Comparison of ENCODE assay signal across 20 cellular contexts in genomic region chr7:37385787-37386186, GRCh38.
DNase-seq lines count a peak whose midpoint lies in the region; ATAC-seq, FAIRE-seq and TF ChIP-seq lines count a peak whose summit lies in the region.
"Had no signal": no experiment of that assay in that cellular context is flagged by ENCODE, and none has a peak within 500 bp of the region (broad histone marks: within the 10 kb centered on the region; RNA-seq: fewer than 3 reads in every experiment).

No MANE protein-coding gene starts in this region.

- H3K27me3 Mint-ChIP-seq in T-helper 17 cell = no peaks in the 10 kb centered on the region
- H3K27me3 Mint-ChIP-seq in natural killer cell treated with Interleukin-12 subunit alpha and Interleukin-12 subunit beta and Interleukin-15 and Interleukin-18, amount 100 ng/mL, for 72 hours = no peaks in the 10 kb centered on the region
- H3K27me3 Mint-ChIP-seq: activated naive CD8-positive, alpha-beta T cell had no signal

- no peak for TF ChIP-seq POLR2A in GM12891 (IDR thresholded peaks at IDR 0.05; ENCODE audit: low read depth, low read length)

- no peak overlapping the region for H2AFZ ChIP-seq in SK-N-SH (ENCODE audit: low read depth)

- no peaks in the 10 kb centered on the region for H3K27me3 ChIP-seq in skeletal muscle tissue (ENCODE audit: control insufficient read depth in 3 of 3, insufficient read depth in 3 of 3, low read length in 3 of 3)
- H3K27me3 ChIP-seq in SK-N-SH (ENCODE audit: insufficient read depth) = no peaks in the 10 kb centered on the region
- H3K27me3 ChIP-seq: Peyer's patch, thyroid gland had no signal

- no peak for TF ChIP-seq EP300 in SK-N-SH (IDR thresholded peaks at IDR 0.05; ENCODE audit: borderline replicate concordance in 1 of 2, low read depth in 1 of 2, low read length in 1 of 2)

- FAIRE-seq in GM12891 (lab: Jason Lieb, UNC) = no peak
- FAIRE-seq: bronchial epithelial cell, H1, K562, keratinocyte had no signal

- POLR2A ChIA-PET in SK-N-SH (lab: Yijun Ruan, JAX) = no interaction called here

- H3F3A ChIP-seq in SK-N-SH (replicated peaks; ENCODE audit: insufficient read depth) = no peaks in the 10 kb centered on the region

- H3K27ac Mint-ChIP-seq in T-helper 17 cell = peak overlapping the region; percentile 3
- no peak overlapping the region for H3K27ac Mint-ChIP-seq in natural killer cell treated with Interleukin-12 subunit alpha and Interleukin-12 subunit beta and Interleukin-15 and Interleukin-18, amount 100 ng/mL, for 72 hours
- H3K27ac Mint-ChIP-seq: activated CD8-positive, alpha-beta T cell treated with anti-CD3 and anti-CD28 coated beads, Interleukin-2, amount 10 ng/mL, durations not matched to agents 7 days and 5 days; activated naive CD8-positive, alpha-beta T cell had no signal

- CTCF ChIA-PET in SK-N-SH (lab: Yijun Ruan, JAX) = interaction anchor here (0.8 to 1.1 kb wide), 3 partner anchors 26 to 178 kb away, joined by 3 read pairs; partner anchors contain the start of gene ELMO1

- H3K4me3 Mint-ChIP-seq in T-helper 17 cell = no peak overlapping the region
- no peak overlapping the region for H3K4me3 Mint-ChIP-seq in natural killer cell treated with Interleukin-12 subunit alpha and Interleukin-12 subunit beta and Interleukin-15 and Interleukin-18, amount 100 ng/mL, for 72 hours
- H3K4me3 Mint-ChIP-seq: activated CD8-positive, alpha-beta T cell treated with anti-CD3 and anti-CD28 coated beads, Interleukin-2, amount 10 ng/mL, durations not matched to agents 7 days and 5 days; activated naive CD8-positive, alpha-beta T cell had no signal

- no peaks in the 10 kb centered on the region for H3K79me2 ChIP-seq in SK-N-SH (ENCODE audit: insufficient read depth)

- peaks cover 2 to 14% (median 10%) of the 10 kb centered on the region in 3 donors for H3K4me1 ChIP-seq in skeletal muscle tissue (ENCODE audit: control insufficient read depth in 3 of 3, insufficient read depth in 3 of 3, low read length in 3 of 3)
- peaks cover 0 to 6% of the 10 kb centered on the region in 2 experiments; a peak in 2 of 4 replicates for H3K4me1 ChIP-seq in SK-N-SH (ENCODE audit: control insufficient read depth in 1 of 2, insufficient read depth in 2 of 2, low read depth in 1 of 2, low read length in 1 of 2)

- no peak for TF ChIP-seq RAD21 in SK-N-SH (IDR thresholded peaks at IDR 0.05; ENCODE audit: low read length)

- H3K36me3 Mint-ChIP-seq in T-helper 17 cell (ENCODE audit: low read depth) = no peaks in the 10 kb centered on the region
- no peaks in the 10 kb centered on the region for H3K36me3 Mint-ChIP-seq in natural killer cell treated with Interleukin-12 subunit alpha and Interleukin-12 subunit beta and Interleukin-15 and Interleukin-18, amount 100 ng/mL, for 72 hours

- H3K4me3 ChIP-seq in skeletal muscle tissue (ENCODE audit: low read length in 3 of 3) (no peak overlapping the region), SK-N-SH (ENCODE audit: low read depth in 2 of 2, low read length in 1 of 2) (no peak overlapping the region)
- H3K4me3 ChIP-seq: K562, Peyer's patch, thyroid gland had no signal

- no peaks in the 10 kb centered on the region for H3K9me3 ChIP-seq in T-helper 17 cell (ENCODE audit: control insufficient read depth, low read length, poor library complexity, severe bottlenecking)
- H3K9me3 ChIP-seq in skeletal muscle tissue (ENCODE audit: control insufficient read depth in 3 of 3, low read length in 3 of 3) = no peaks in the 10 kb centered on the region
- H3K9me3 ChIP-seq in SK-N-SH = peaks cover 4% of the 10 kb centered on the region; the same call in 1 of the 2 replicates
- H3K9me3 ChIP-seq: Peyer's patch, thyroid gland had no signal

- intact Hi-C loops in left ventricle myocardium superior (cut with micrococcal nuclease) = no loop called here

- no peaks in the 10 kb centered on the region for H4K20me1 ChIP-seq in SK-N-SH (ENCODE audit: insufficient read depth)

- H3K27ac ChIP-seq in skeletal muscle tissue (ENCODE audit: low read depth, low read length) = peak overlapping the region; percentile 17
- H3K27ac ChIP-seq in SK-N-SH (ENCODE audit: low read depth in 2 of 2, low read length in 1 of 2) = no peak overlapping the region
- H3K27ac ChIP-seq: Peyer's patch, WERI-Rb-1 had no signal

- H3K9ac ChIP-seq in skeletal muscle tissue (ENCODE audit: low read depth in 1 of 3, low read length in 3 of 3) = no peak overlapping the region
- H3K9ac ChIP-seq in SK-N-SH = no peak overlapping the region

- no peak for TF ChIP-seq CTCF in SK-N-SH (IDR thresholded peaks at IDR 0.05)

- no peak overlapping the region for H3K4me2 ChIP-seq in SK-N-SH

- DNase-seq in GM12891 (ENCODE audit: insufficient read length, low spot score) (no peak), T-helper 17 cell (no peak), left ventricle myocardium superior (no peak), SK-N-SH (no peak), T1000 (lab: John Stamatoyannopoulos, UW) (no peak)
- DNase-seq in natural killer cell treated with Interleukin-12 subunit alpha and Interleukin-12 subunit beta and Interleukin-15 and Interleukin-18, amount 100 ng/mL, for 72 hours (ENCODE audit: low spot score) = no peak
- DNase-seq: activated CD8-positive, alpha-beta T cell treated with anti-CD3 and anti-CD28 coated beads, Interleukin-2, amount 10 ng/mL, durations not matched to agents 7 days and 5 days; effector CD4-positive, alpha-beta T cell; hippocampal formation; occipital lobe; SW 1271; WERI-Rb-1 had no signal

- H3K9me2 ChIP-seq in SK-N-SH = no peaks in the 10 kb centered on the region

- ATAC-seq in T-helper 17 cell = no peak
- peak; percentile 59 for ATAC-seq in left ventricle myocardium superior
- ATAC-seq in natural killer cell treated with Interleukin-12 subunit alpha and Interleukin-12 subunit beta and Interleukin-15 and Interleukin-18, amount 100 ng/mL, for 72 hours = no peak
- ATAC-seq: activated CD8-positive, alpha-beta T cell treated with anti-CD3 and anti-CD28 coated beads, Interleukin-2, amount 10 ng/mL, durations not matched to agents 7 days and 5 days; K562 had no signal

- WGBS in SK-N-SH (ENCODE audit: low lambda C conversion rate) = 46% methylated on average over 6 of the region's 6 CpGs

- H3K9me3 Mint-ChIP-seq in natural killer cell treated with Interleukin-12 subunit alpha and Interleukin-12 subunit beta and Interleukin-15 and Interleukin-18, amount 100 ng/mL, for 72 hours = no peaks in the 10 kb centered on the region

- no peaks in the 10 kb centered on the region for H3K36me3 ChIP-seq in skeletal muscle tissue (ENCODE audit: control insufficient read depth in 3 of 3, insufficient read depth in 3 of 3, low read length in 3 of 3)
- no peaks in the 10 kb centered on the region for H3K36me3 ChIP-seq in SK-N-SH (replicated peaks in 1 of 2; ENCODE audit: control insufficient read depth in 1 of 2, insufficient read depth in 2 of 2, low read length in 1 of 2)
- H3K36me3 ChIP-seq: Peyer's patch, thyroid gland, WERI-Rb-1 had no signal

- peaks cover 19% of the 10 kb centered on the region for H3K4me1 Mint-ChIP-seq in T-helper 17 cell
- peaks cover 9 to 10% of the 10 kb centered on the region in 2 donors for H3K4me1 Mint-ChIP-seq in natural killer cell treated with Interleukin-12 subunit alpha and Interleukin-12 subunit beta and Interleukin-15 and Interleukin-18, amount 100 ng/mL, for 72 hours (ENCODE audit: low read depth in 2 of 2)

TF ChIP-seq in GM12891, 5 proteins besides CTCF, POLR2A, EP300 and RAD21:
- TF ChIP-seq POLR2AphosphoS5 (IDR thresholded peaks at IDR 0.05; ENCODE audit: low read depth, low read length) (no peak), SPI1 (IDR thresholded peaks at IDR 0.05; ENCODE audit: low read depth, low read length) (peak; percentile 8; the same call in 1 of the 2 replicates), TAF1 (IDR thresholded peaks at IDR 0.05; ENCODE audit: low read depth, low read length) (no peak), POU2F2 (IDR thresholded peaks at IDR 0.05; ENCODE audit: low read depth, low read length) (no peak), PAX5 (IDR thresholded peaks at IDR 0.05; ENCODE audit: insufficient read depth, low read length, severe bottlenecking) (no peak)

TF ChIP-seq in SK-N-SH, 30 proteins besides CTCF, POLR2A, EP300 and RAD21:
- no peak for TF ChIP-seq GATA2 (CRISPR knock-in tag; IDR thresholded peaks at IDR 0.05)
TF ChIP-seq in SK-N-SH: peak in this region for 0.
